In genomic region chr3:127781411-127782001, GRCh38 we compare ENCODE assay signal across 1 cellular context.
TF ChIP-seq lines count a peak whose summit lies in the region.

No MANE protein-coding gene starts in this region.

TF ChIP-seq in SK-N-SH, 30 proteins besides CTCF, POLR2A, EP300 and RAD21 (continued from another document):
- TF ChIP-seq REST (IDR thresholded peaks at IDR 0.05; ENCODE audit: low read depth, low read length) (no peak), SIN3A (IDR thresholded peaks at IDR 0.05; ENCODE audit: borderline replicate concordance, low read depth, low read length) (no peak), ZBTB33 (IDR thresholded peaks at IDR 0.05; ENCODE audit: borderline replicate concordance, low read depth) (no peak)
